In the genomic region with DNA sequence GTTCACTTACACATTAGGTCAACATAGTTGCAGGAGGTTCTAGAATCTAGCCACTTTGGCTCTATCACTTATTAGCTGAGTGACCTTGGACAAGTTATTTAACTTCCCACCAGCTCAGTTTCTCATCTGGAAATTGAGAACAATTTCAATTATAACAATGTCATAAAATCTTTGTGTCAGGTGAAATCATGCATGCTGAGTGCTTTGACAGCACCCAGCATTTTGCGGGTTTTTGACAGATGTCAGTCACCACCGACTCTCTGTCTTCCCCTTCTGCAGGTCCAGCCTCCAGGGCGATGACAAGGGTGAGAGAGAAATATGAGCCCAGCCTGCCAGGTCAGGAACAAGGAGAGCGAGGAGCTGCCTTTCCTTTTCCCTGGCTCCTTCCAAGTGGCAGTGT, we compare ENCODE assay signal across 5 cellular contexts.
"Had no signal": no experiment of that assay in that cellular context is flagged by ENCODE, and none has a peak within 500 bp of the region (broad histone marks: within the 10 kb centered on the region; RNA-seq: fewer than 3 reads in every experiment).

No MANE protein-coding gene starts in this region.

- H3K27ac Mint-ChIP-seq: GM23338, IgD-negative memory B cell had no signal

- H3K36me3 Mint-ChIP-seq: IgD-negative memory B cell had no signal

- H3K27me3 Mint-ChIP-seq: IgD-negative memory B cell had no signal

- H3K4me1 Mint-ChIP-seq: GM23338, IgD-negative memory B cell had no signal

- ATAC-seq: GM23338 had no signal

- H3K9me3 Mint-ChIP-seq: GM23338, H9 had no signal

- H3K4me3 ChIP-seq: GM23338 had no signal

- H3K4me3 Mint-ChIP-seq: GM23338, H9, IgD-negative memory B cell had no signal

- H2AFZ ChIP-seq: GM23338 had no signal

- H3K4me2 ChIP-seq: GM23338 had no signal

- DNase-seq: H9, HCEC 1CT, KBM-7 had no signal
